ENCODE assay signal across 9 cellular contexts in the genomic region with DNA sequence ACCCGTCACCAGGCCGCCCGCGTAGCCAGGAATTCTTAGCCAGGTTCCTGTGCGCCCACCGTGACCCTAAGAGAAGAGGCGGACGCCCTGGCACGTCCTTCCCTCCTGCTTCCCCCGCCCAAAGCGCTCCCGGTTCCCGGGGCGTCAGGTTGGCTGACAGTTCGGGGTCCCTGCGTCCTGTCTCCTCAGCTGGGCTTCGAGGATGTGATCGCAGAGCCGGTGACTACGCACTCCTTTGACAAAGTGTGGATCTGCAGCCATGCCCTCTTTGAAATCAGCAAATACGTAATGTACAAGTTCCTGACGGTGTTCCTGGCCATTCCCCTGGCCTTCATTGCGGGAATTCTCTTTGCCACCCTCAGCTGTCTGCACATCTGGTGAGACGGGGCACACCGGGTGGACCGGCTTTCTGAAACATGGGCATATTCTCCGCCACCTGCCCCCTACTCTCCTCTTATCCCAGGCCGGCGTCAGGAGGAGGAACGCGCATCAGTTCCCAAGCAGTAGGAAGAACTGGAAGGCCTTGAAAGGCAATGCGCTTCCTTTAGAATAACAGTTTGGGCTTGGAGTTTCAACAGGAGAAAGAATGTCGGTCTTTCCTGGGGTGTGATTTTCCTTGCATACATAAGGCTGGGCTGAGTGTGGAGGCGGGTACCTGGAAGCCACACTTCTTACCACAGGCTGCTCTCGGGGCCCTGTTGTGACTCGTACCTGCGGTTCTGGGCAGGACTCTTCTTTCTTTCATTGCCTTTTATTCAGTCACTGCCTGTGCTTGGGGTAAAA. TPM values are rescaled to one million over a fixed set of nuclear protein-coding genes. Genes with fewer than 3 reads are reported as not detected.
A peak's percentile ranks its signal among the peaks of the same experiment; 100 is the strongest.
DNase-seq lines count a peak whose midpoint lies in the region; ATAC-seq and TF ChIP-seq lines count a peak whose summit lies in the region.
"Had no signal": no experiment of that assay in that cellular context is flagged by ENCODE, and none has a peak within 500 bp of the region (broad histone marks: within the 10 kb centered on the region; RNA-seq: fewer than 3 reads in every experiment).

No MANE protein-coding gene starts in this region.

- H3K27ac Mint-ChIP-seq in memory B cell, result no peak overlapping the region

- H3K4me1 ChIP-seq in ectodermal cell (ENCODE audit: control insufficient read depth, insufficient read depth, low read length), result no peaks in the 10 kb centered on the region
- peaks cover 43% of the 10 kb centered on the region for H3K4me1 ChIP-seq in suprapubic skin

- TF ChIP-seq EP300 in suprapubic skin (IDR thresholded peaks at IDR 0.05), result no peak

- peaks cover 25% of the 10 kb centered on the region for H3K27me3 Mint-ChIP-seq in memory B cell

- ATAC-seq in HG02852 (IDR thresholded peaks at IDR 0.05; ENCODE audit: unreplicated experiment) (peak; percentile 60), memory B cell (ENCODE audit: low read depth) (peak; percentile 46), HG03460 (IDR thresholded peaks at IDR 0.05; ENCODE audit: unreplicated experiment) (no peak)

- no peaks in the 10 kb centered on the region for H3K9me3 ChIP-seq in ectodermal cell (ENCODE audit: control insufficient read depth, low read length)
- no peaks in the 10 kb centered on the region for H3K9me3 ChIP-seq in suprapubic skin

- WGBS in ectodermal cell, 2 experiments, result 1 to 2% methylated on average over 37 of the region's 37 CpGs
- WGBS in suprapubic skin, result 4% methylated on average over 17 of the region's 37 CpGs

- H3K36me3 Mint-ChIP-seq in memory B cell, result peaks cover 1% of the 10 kb centered on the region

- H3K27me3 ChIP-seq in ectodermal cell (ENCODE audit: control insufficient read depth, insufficient read depth, low read length, poor library complexity, severe bottlenecking), result peaks cover 35% of the 10 kb centered on the region
- no peaks in the 10 kb centered on the region for H3K27me3 ChIP-seq in suprapubic skin

- peak; percentile 25 for DNase-seq in GM13977 (ENCODE audit: low spot score)
- DNase-seq in memory B cell (ENCODE audit: low spot score in 2 of 2), result peak in 1 of 2 donors; percentile 19
- peak in 1 of 2 donors; percentile 81 for DNase-seq in suprapubic skin (ENCODE audit: low spot score in 2 of 2)
- DNase-seq in putamen (ENCODE audit: low spot score), result no peak

- no peaks in the 10 kb centered on the region for H3K36me3 ChIP-seq in ectodermal cell (ENCODE audit: control insufficient read depth, insufficient read depth, low read length)
- H3K36me3 ChIP-seq in suprapubic skin, result no peaks in the 10 kb centered on the region

- peak overlapping the region; percentile 75 for H3K4me3 Mint-ChIP-seq in memory B cell

- H3K9me3 Mint-ChIP-seq in memory B cell, result peaks cover 3% of the 10 kb centered on the region

- H3K4me3 ChIP-seq in ectodermal cell (ENCODE audit: insufficient read depth, low read depth, low read length) (peak overlapping the region; percentile 56), suprapubic skin (peak overlapping the region; percentile 89)

- in situ Hi-C loops in GM13977 (cut with MboI; ENCODE audit: low pct_unique_long_range_greater_than_20kb, low sequenced_read_pairs, unreplicated experiment), result no loop called here

- peaks cover 16% of the 10 kb centered on the region for H3K4me1 Mint-ChIP-seq in memory B cell

- H3K27ac ChIP-seq in VCaP, result peak overlapping the region; percentile 46; the same call in 1 of the 2 replicates
- no peak overlapping the region for H3K27ac ChIP-seq in ectodermal cell (ENCODE audit: insufficient read depth, low read depth, low read length, poor library complexity, severe bottlenecking)
- peak overlapping the region; percentile 99 for H3K27ac ChIP-seq in suprapubic skin

- TF ChIP-seq POLR2A in suprapubic skin (IDR thresholded peaks at IDR 0.05), result no peak

- TF ChIP-seq CTCF in GM13977 (IDR thresholded peaks at IDR 0.05; ENCODE audit: extremely low read depth, insufficient read depth, missing control alignments) (no peak), VCaP (conservative IDR thresholded peaks at IDR 0.05) (no peak), suprapubic skin (IDR thresholded peaks at IDR 0.05) (no peak)

RNA-seq across cellular contexts. Expression of a gene that starts 0.7 kb away (rescaled TPM):
- polyA plus RNA-seq in ectodermal cell (2013, experiment 1 of 4), result 0.37 TPM
- 0.44 TPM for polyA plus RNA-seq in ectodermal cell (2013, experiment 2 of 4)
- polyA plus RNA-seq in ectodermal cell (2013, experiment 3 of 4), result 1.0 TPM
- polyA plus RNA-seq in ectodermal cell (2013, experiment 4 of 4), result 1.2 TPM
- total RNA-seq in suprapubic skin, result 100 to 1,000 TPM in 1 of 4 donors, 10 to 100 TPM in 3; 73.8 to 108 (median 98.7) TPM
- total RNA-seq: T-helper 2 cell treated with Interferon-gamma antibody and Interleukin-4, amounts not matched to agents 100 ng/mL and 5 ng/mL, for 36 hours had no signal

RNA-seq across cellular contexts. Expression of a gene that starts 24.6 kb away (rescaled TPM):
- polyA plus RNA-seq in ectodermal cell (2013, experiment 1 of 4), result 6.4 TPM
- 4.1 TPM for polyA plus RNA-seq in ectodermal cell (2013, experiment 2 of 4)
- polyA plus RNA-seq in ectodermal cell (2013, experiment 3 of 4), result 3.8 TPM
- 4.7 TPM for polyA plus RNA-seq in ectodermal cell (2013, experiment 4 of 4)
- total RNA-seq in suprapubic skin, result 100 to 1,000 TPM; 123 to 215 (median 187) TPM
- total RNA-seq: T-helper 2 cell treated with Interferon-gamma antibody and Interleukin-4, amounts not matched to agents 100 ng/mL and 5 ng/mL, for 36 hours had no signal
